ENCODE assay signal across 8 cellular contexts in the genomic region with DNA sequence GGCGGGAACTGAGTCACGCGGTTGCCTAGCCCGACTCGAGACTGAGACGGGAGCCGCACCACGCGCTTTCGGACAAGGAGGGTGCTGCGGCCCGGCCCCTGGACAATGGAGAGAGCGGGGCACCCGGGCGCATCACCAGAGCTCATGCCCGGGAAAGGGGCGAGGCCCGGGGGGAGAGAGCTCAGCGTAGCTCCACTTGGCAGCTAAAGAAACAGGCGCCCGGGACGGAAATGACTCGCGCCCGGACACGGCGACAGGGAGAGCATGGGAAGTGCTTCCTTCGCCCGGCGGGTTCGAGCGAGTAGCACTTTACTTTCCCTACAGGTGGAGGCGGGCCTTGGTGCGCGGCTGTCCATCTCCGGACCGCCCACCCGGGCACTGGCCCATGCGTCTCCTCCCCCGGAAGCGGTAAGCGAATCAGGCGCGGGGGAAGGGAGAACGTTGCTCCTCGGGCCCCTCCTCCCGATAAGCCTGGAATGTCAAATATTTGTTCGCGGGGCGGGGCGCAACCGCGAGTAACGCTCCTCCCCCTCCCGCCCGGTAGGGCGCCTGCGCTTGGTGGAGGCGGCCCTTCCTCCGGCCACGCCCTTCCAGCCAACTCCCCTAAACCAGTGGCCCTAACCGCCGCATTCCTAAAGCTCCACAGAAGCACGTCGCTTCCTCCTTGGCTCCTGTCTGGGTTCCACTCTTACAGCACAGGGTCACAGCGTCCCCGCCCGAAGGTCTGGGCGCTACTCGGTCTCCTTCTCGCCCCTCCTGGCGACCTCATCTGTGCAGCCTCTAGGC. TPM values are rescaled to one million over a fixed set of nuclear protein-coding genes. Genes with fewer than 3 reads are reported as not detected.
A peak's percentile ranks its signal among the peaks of the same experiment; 100 is the strongest.
DNase-seq lines count a peak whose midpoint lies in the region; ATAC-seq and TF ChIP-seq lines count a peak whose summit lies in the region.

No MANE protein-coding gene starts in this region.

- peak; percentile 94 for TF ChIP-seq EP300 in transverse colon (IDR thresholded peaks at IDR 0.05; ENCODE audit: low read depth)

- H3K9me3 Mint-ChIP-seq in T-cell = no peaks in the 10 kb centered on the region

- H3K9me3 ChIP-seq in heart left ventricle = no peaks in the 10 kb centered on the region
- no peaks in the 10 kb centered on the region for H3K9me3 ChIP-seq in transverse colon

- peak overlapping the region; percentile 85 to 92 for H3K27ac Mint-ChIP-seq in T-cell

- in situ Hi-C loops in transverse colon (cut with MboI; ENCODE audit: low pct_ligation_motif_present in 1 of 4, low pct_unique_long_range_greater_than_20kb in 1 of 4, low sequenced_read_pairs in 3 of 4) = loop anchor here in 1 of 4 donors (25.0 kb wide), 1 partner anchor 150 kb away; a partner anchor contains a TSS

- peak overlapping the region; percentile 88 to 98 (median 91) for H3K4me3 Mint-ChIP-seq in T-cell

- CTCF ChIA-PET in T-cell (lab: Charles Lee) = interaction anchor here (0.6 to 1.0 kb wide), 3 partner anchors 20 to 144 kb away, joined by 3 to 5 read pairs (median 3); no protein-coding TSS in a partner anchor

- DNase-seq in GM12864 (ENCODE audit: low read depth) (peak; percentile 91), NCI-H1417 treated with DMSO at 0.1 percent for 48 hours (lab: John Stamatoyannopoulos, UW) (peak; percentile 85), T-cell (peak; percentile 62 to 89 (median 78)), amniotic stem cell (lab: John Stamatoyannopoulos, UW) (peak; percentile 94), heart left ventricle (peak; percentile 98 to 99 (median 98)), pons (ENCODE audit: low spot score) (peak; percentile 94), transverse colon (peak; percentile 99)

- peak in 1 of 2 donors; percentile 95 for TF ChIP-seq POLR2A in heart left ventricle (IDR thresholded peaks at IDR 0.05)
- peak; percentile 99 for TF ChIP-seq POLR2A in transverse colon (IDR thresholded peaks at IDR 0.05)

- no peaks in the 10 kb centered on the region for H3K36me3 ChIP-seq in heart left ventricle
- H3K36me3 ChIP-seq in transverse colon = no peaks in the 10 kb centered on the region

- peak overlapping the region; percentile 45 to 94 (median 86) for H3K27ac ChIP-seq in heart left ventricle
- H3K27ac ChIP-seq in transverse colon = peak overlapping the region; percentile 91 to 94 (median 92)

- intact Hi-C loops in heart left ventricle (cut with DNase I) (loop anchor here in 4 of 10 donors (1.0 to 10.0 kb wide), 5 partner anchors 91 to 1493 kb away; a partner anchor contains a TSS), transverse colon (cut with DNase I; ENCODE audit: low total_unique reads) (loop anchor here (10.0 kb wide), 1 partner anchor 153 kb away; a partner anchor contains a TSS)

- WGBS in heart left ventricle, 4 donors = 0 to 1% (median 0%) methylated on average over 23 to 72 of the region's 72 CpGs
- WGBS in transverse colon (ENCODE audit: low coverage in 1 of 2), 2 donors = 0% methylated on average over 5 to 68 of the region's 72 CpGs

- peaks cover 0 to 41% (median 19%) of the 10 kb centered on the region in 12 donors for H3K4me1 ChIP-seq in heart left ventricle
- H3K4me1 ChIP-seq in transverse colon = peaks cover 11 to 56% (median 39%) of the 10 kb centered on the region in 4 donors

- H3K4me1 Mint-ChIP-seq in T-cell = peaks cover 31 to 38% (median 33%) of the 10 kb centered on the region in 3 donors

- H3K27me3 ChIP-seq in heart left ventricle = peaks cover 0 to 7% (median 0%) of the 10 kb centered on the region in 9 donors
- no peaks in the 10 kb centered on the region for H3K27me3 ChIP-seq in transverse colon

- POLR2A ChIA-PET in T-cell (lab: Charles Lee) = interaction anchor here in 1 of 2 donors (0.6 kb wide), 1 partner anchor 33 kb away, joined by 5 read pairs; no protein-coding TSS in a partner anchor

- TF ChIP-seq CTCF in GM12864 (IDR thresholded peaks at IDR 0.05; ENCODE audit: low read depth, low read length, missing control alignments) (no peak), heart left ventricle (IDR thresholded peaks at IDR 0.05) (peak in 1 of 12 donors; percentile 6), transverse colon (IDR thresholded peaks at IDR 0.05) (no peak)

- H3K4me3 ChIP-seq in GM12864 (ENCODE audit: low read depth, low read length) = peak overlapping the region; percentile 60
- H3K4me3 ChIP-seq in heart left ventricle = peak overlapping the region; percentile 33 to 74 (median 62)
- peak overlapping the region; percentile 33 to 62 (median 48) for H3K4me3 ChIP-seq in transverse colon

- no peaks in the 10 kb centered on the region for H3K27me3 Mint-ChIP-seq in T-cell

- H3K36me3 Mint-ChIP-seq in T-cell = no peaks in the 10 kb centered on the region

- ATAC-seq in HG02642 (IDR thresholded peaks at IDR 0.05; ENCODE audit: poor library complexity, unreplicated experiment) = peak; percentile 83
- peak; percentile 77 to 79 (median 78) for ATAC-seq in T-cell (replicated peaks in 1 of 4)
- peak; percentile 90 to 96 (median 93) for ATAC-seq in heart left ventricle

RNA-seq across cellular contexts. Expression of a gene that starts 1.5 kb away (rescaled TPM):
- total RNA-seq in T-cell = under 1 TPM in 3 of 5 donors, not detected in 2; 0.47 to 0.79 (median 0.62) TPM
- 1 to 10 TPM in 2 of 9 donors, under 1 TPM in 6, not detected in 1; 0.15 to 1.9 (median 0.63) TPM for total RNA-seq in heart left ventricle
- under 1 TPM; 0.30 to 0.33 TPM for polyA plus RNA-seq in heart left ventricle
- 10 to 100 TPM; 61.3 to 87.5 (median 77.2) TPM for total RNA-seq in transverse colon

RNA-seq across cellular contexts. Expression of a gene that starts 7.7 kb away (rescaled TPM):
- total RNA-seq in T-cell (10 to 100 TPM in 4 of 5 donors, 1 to 10 TPM in 1; 8.7 to 16.4 (median 10.9) TPM), heart left ventricle (10 to 100 TPM; 27.3 to 68.0 (median 45.4) TPM), transverse colon (10 to 100 TPM in 3 of 4 donors, 1 to 10 TPM in 1; 9.6 to 18.2 (median 15.0) TPM)
- polyA plus RNA-seq in heart left ventricle = 10 to 100 TPM; 25.8 to 66.6 TPM

RNA-seq across cellular contexts. Expression of a gene that starts 26.9 kb away (rescaled TPM):
- total RNA-seq in T-cell = 100 to 1,000 TPM; 146 to 216 (median 185) TPM
- 10 to 100 TPM; 32.7 to 76.0 (median 45.1) TPM for total RNA-seq in heart left ventricle
- 10 to 100 TPM; 45.6 to 50.5 TPM for polyA plus RNA-seq in heart left ventricle
- 100 to 1,000 TPM in 1 of 4 donors, 10 to 100 TPM in 3; 20.6 to 145 (median 31.4) TPM for total RNA-seq in transverse colon

Comparison
In these comparisons a context has a peak if more than half of its experiments do, and no peak if none do; other contexts are left out.
1. Peak in every context shown above with its lines: DNase-seq, ATAC-seq, H3K4me3 ChIP-seq and H3K27ac ChIP-seq.
2. RNA of a gene that starts 1.5 kb away (total RNA-seq): 61.3 to 87.5 TPM in transverse colon; 0.15 to 1.9 TPM in heart left ventricle and 0.47 to 0.79 TPM in T-cell; every median in the first group is over 10 times any median in the second.